13 cellular contexts compared by ENCODE assay signal in the genomic region with DNA sequence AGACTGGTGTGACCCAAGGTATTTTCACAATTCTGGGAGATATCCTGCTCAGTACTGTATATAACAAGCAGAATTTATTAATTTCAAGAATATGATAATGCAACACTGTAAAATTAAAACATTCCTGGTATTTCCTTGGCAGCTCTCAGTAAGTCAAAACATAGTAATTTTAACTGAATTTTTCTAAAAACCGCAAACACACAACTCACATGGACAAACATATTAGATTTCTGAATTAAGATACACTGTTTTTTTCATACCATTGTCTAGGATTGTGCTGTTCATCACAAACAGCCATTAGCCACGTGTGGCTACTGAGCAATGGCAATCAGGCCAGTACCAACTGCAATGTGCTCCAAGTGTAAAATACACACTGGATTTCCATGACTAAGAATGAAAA. TPM values are rescaled to one million over a fixed set of nuclear protein-coding genes. Genes with fewer than 3 reads are reported as not detected.
DNase-seq lines count a peak whose midpoint lies in the region; ATAC-seq and TF ChIP-seq lines count a peak whose summit lies in the region.
"Had no signal": no experiment of that assay in that cellular context is flagged by ENCODE, and none has a peak within 500 bp of the region (broad histone marks: within the 10 kb centered on the region; RNA-seq: fewer than 3 reads in every experiment).

No MANE protein-coding gene starts in this region.

- no peak for DNase-seq in activated T-cell treated with anti-CD3 and anti-CD28 coated beads, Interleukin-2, amount 50 U/mL, for 4 hours
- DNase-seq in activated T-cell treated with anti-CD3 and anti-CD28 coated beads for 4 hours (no peak), BE2C (no peak), tibial nerve (ENCODE audit: low spot score in 2 of 2) (no peak)
- DNase-seq in activated CD8-positive, alpha-beta T cell treated with anti-CD3 and anti-CD28 coated beads for 36 hours: no peak
- DNase-seq: activated effector memory CD4-positive, alpha-beta T cell treated with Interleukin-2 at 50 U/mL for 16 hours; NCI-H345 had no signal

- ATAC-seq in activated T-cell treated with anti-CD3 and anti-CD28 coated beads, Interleukin-2, amount 50 U/mL, for 4 hours: no peak
- ATAC-seq in activated CD8-positive, alpha-beta T cell treated with anti-CD3 and anti-CD28 coated beads for 36 hours: no peak
- ATAC-seq in gastroesophageal sphincter (no peak), HG02759 (IDR thresholded peaks at IDR 0.05; ENCODE audit: unreplicated experiment) (no peak)
- no peak for ATAC-seq in stimulated activated memory B cell treated with anti-CD40 and anti-IgM and Interleukin-4, amounts not matched to agents 10 μg/mL and 1 μg/mL and 100 μg/mL, for 72 hours

- TF ChIP-seq EP300 in gastroesophageal sphincter (IDR thresholded peaks at IDR 0.05) (no peak), tibial nerve (IDR thresholded peaks at IDR 0.05) (no peak)

- peak overlapping the region in 3 of 4 donors; percentile 26 to 74 (median 46) for H3K27ac ChIP-seq in gastroesophageal sphincter
- peak overlapping the region in 2 of 4 donors; percentile 78 to 86 for H3K27ac ChIP-seq in tibial nerve

- POLR2A ChIA-PET in activated CD8-positive, alpha-beta T cell treated with anti-CD3 and anti-CD28 coated beads for 36 hours (lab: Charles Lee): interaction anchor here (0.7 to 7.8 kb wide), 7 partner anchors 10 to 189 kb away, joined by 3 to 142 read pairs (median 4); no protein-coding TSS in a partner anchor

- H3K4me3 Mint-ChIP-seq in activated T-cell treated with anti-CD3 and anti-CD28 coated beads, Interleukin-2, amount 50 U/mL, for 4 hours: peak overlapping the region; percentile 80
- H3K4me3 Mint-ChIP-seq in activated CD8-positive, alpha-beta T cell treated with anti-CD3 and anti-CD28 coated beads for 36 hours: peak overlapping the region; percentile 74
- H3K4me3 Mint-ChIP-seq in stimulated activated memory B cell treated with anti-CD40 and anti-IgM and Interleukin-4, amounts not matched to agents 10 μg/mL and 1 μg/mL and 100 μg/mL, for 72 hours: no peak overlapping the region
- H3K4me3 Mint-ChIP-seq: dendritic cell treated with granulocyte-macrophage colony-stimulating factor and Interleukin-4, amounts not matched to agents 40 ng/mL and 50 ng/mL, for 4 days; neural crest cell had no signal

- H3K4me1 ChIP-seq in gastroesophageal sphincter: peaks cover 33 to 83% (median 41%) of the 10 kb centered on the region in 3 donors
- no peaks in the 10 kb centered on the region for H3K4me1 ChIP-seq in BE2C
- peaks cover 0 to 70% (median 47%) of the 10 kb centered on the region in 4 donors for H3K4me1 ChIP-seq in tibial nerve

- H3K9me3 Mint-ChIP-seq in activated T-cell treated with anti-CD3 and anti-CD28 coated beads, Interleukin-2, amount 50 U/mL, for 4 hours: no peaks in the 10 kb centered on the region
- H3K9me3 Mint-ChIP-seq in activated CD8-positive, alpha-beta T cell treated with anti-CD3 and anti-CD28 coated beads for 36 hours: no peaks in the 10 kb centered on the region
- H3K9me3 Mint-ChIP-seq in stimulated activated memory B cell treated with anti-CD40 and anti-IgM and Interleukin-4, amounts not matched to agents 10 μg/mL and 1 μg/mL and 100 μg/mL, for 72 hours: no peaks in the 10 kb centered on the region
- H3K9me3 Mint-ChIP-seq: dendritic cell treated with granulocyte-macrophage colony-stimulating factor and Interleukin-4, amounts not matched to agents 40 ng/mL and 50 ng/mL, for 4 days; neural crest cell had no signal

- CTCF ChIA-PET in activated CD8-positive, alpha-beta T cell treated with anti-CD3 and anti-CD28 coated beads for 36 hours (lab: Charles Lee): interaction anchor here (0.7 to 8.7 kb wide), 10 partner anchors 11 to 262 kb away, joined by 3 to 152 read pairs (median 4); no protein-coding TSS in a partner anchor

- H3K4me1 Mint-ChIP-seq in activated T-cell treated with anti-CD3 and anti-CD28 coated beads, Interleukin-2, amount 50 U/mL, for 4 hours (ENCODE audit: low read depth): peaks cover 78% of the 10 kb centered on the region
- H3K4me1 Mint-ChIP-seq in activated CD8-positive, alpha-beta T cell treated with anti-CD3 and anti-CD28 coated beads for 36 hours (ENCODE audit: low read depth): peaks cover 70% of the 10 kb centered on the region
- peaks cover 60% of the 10 kb centered on the region for H3K4me1 Mint-ChIP-seq in stimulated activated memory B cell treated with anti-CD40 and anti-IgM and Interleukin-4, amounts not matched to agents 10 μg/mL and 1 μg/mL and 100 μg/mL, for 72 hours

- peak overlapping the region; percentile 89 for H3K27ac Mint-ChIP-seq in activated CD8-positive, alpha-beta T cell treated with anti-CD3 and anti-CD28 coated beads for 36 hours
- peak overlapping the region; percentile 91 for H3K27ac Mint-ChIP-seq in stimulated activated memory B cell treated with anti-CD40 and anti-IgM and Interleukin-4, amounts not matched to agents 10 μg/mL and 1 μg/mL and 100 μg/mL, for 72 hours
- H3K27ac Mint-ChIP-seq: dendritic cell treated with granulocyte-macrophage colony-stimulating factor and Interleukin-4, amounts not matched to agents 40 ng/mL and 50 ng/mL, for 4 days had no signal

- peaks cover 4% of the 10 kb centered on the region for H3K36me3 Mint-ChIP-seq in activated T-cell treated with anti-CD3 and anti-CD28 coated beads, Interleukin-2, amount 50 U/mL, for 4 hours (ENCODE audit: insufficient read depth)
- H3K36me3 Mint-ChIP-seq in activated CD8-positive, alpha-beta T cell treated with anti-CD3 and anti-CD28 coated beads for 36 hours (ENCODE audit: low read depth): peaks cover 44% of the 10 kb centered on the region
- H3K36me3 Mint-ChIP-seq in stimulated activated memory B cell treated with anti-CD40 and anti-IgM and Interleukin-4, amounts not matched to agents 10 μg/mL and 1 μg/mL and 100 μg/mL, for 72 hours: no peaks in the 10 kb centered on the region

- no peak overlapping the region for H3K4me3 ChIP-seq in gastroesophageal sphincter
- no peak overlapping the region for H3K4me3 ChIP-seq in BE2C (ENCODE audit: low read depth, low read length)
- H3K4me3 ChIP-seq in tibial nerve: no peak overlapping the region
- H3K4me3 ChIP-seq: smooth muscle cell had no signal

- no peaks in the 10 kb centered on the region for H3K9me3 ChIP-seq in gastroesophageal sphincter
- H3K9me3 ChIP-seq in BE2C: no peaks in the 10 kb centered on the region
- H3K9me3 ChIP-seq in tibial nerve: no peaks in the 10 kb centered on the region

- intact Hi-C loops in activated CD8-positive, alpha-beta T cell treated with anti-CD3 and anti-CD28 coated beads for 36 hours (cut with micrococcal nuclease): no loop called here

- TF ChIP-seq POLR2A in gastroesophageal sphincter (IDR thresholded peaks at IDR 0.05) (no peak), tibial nerve (IDR thresholded peaks at IDR 0.05) (no peak)

- no peak for TF ChIP-seq CTCF in activated CD8-positive, alpha-beta T cell treated with anti-CD3 and anti-CD28 coated beads for 36 hours (IDR thresholded peaks at IDR 0.05)
- TF ChIP-seq CTCF in gastroesophageal sphincter (IDR thresholded peaks at IDR 0.05) (no peak), BE2C (IDR thresholded peaks at IDR 0.05; ENCODE audit: low read depth, low read length) (no peak), tibial nerve (IDR thresholded peaks at IDR 0.05) (no peak)

- 58 to 79% methylated on average over 2 of the region's 2 CpGs for WGBS in gastroesophageal sphincter (ENCODE audit: low coverage in 1 of 2), 2 donors
- WGBS in tibial nerve, 2 donors: 60 to 75% methylated on average over 2 of the region's 2 CpGs

- H3K27me3 ChIP-seq in gastroesophageal sphincter (no peaks in the 10 kb centered on the region), BE2C (no peaks in the 10 kb centered on the region), tibial nerve (no peaks in the 10 kb centered on the region)

- no peaks in the 10 kb centered on the region for H3K27me3 Mint-ChIP-seq in activated T-cell treated with anti-CD3 and anti-CD28 coated beads, Interleukin-2, amount 50 U/mL, for 4 hours (ENCODE audit: low read depth)
- no peaks in the 10 kb centered on the region for H3K27me3 Mint-ChIP-seq in activated CD8-positive, alpha-beta T cell treated with anti-CD3 and anti-CD28 coated beads for 36 hours
- H3K27me3 Mint-ChIP-seq in stimulated activated memory B cell treated with anti-CD40 and anti-IgM and Interleukin-4, amounts not matched to agents 10 μg/mL and 1 μg/mL and 100 μg/mL, for 72 hours: no peaks in the 10 kb centered on the region
- H3K27me3 Mint-ChIP-seq: dendritic cell treated with granulocyte-macrophage colony-stimulating factor and Interleukin-4, amounts not matched to agents 40 ng/mL and 50 ng/mL, for 4 days had no signal

- H3K36me3 ChIP-seq in gastroesophageal sphincter (no peaks in the 10 kb centered on the region), BE2C (no peaks in the 10 kb centered on the region), tibial nerve (no peaks in the 10 kb centered on the region)

RNA-seq across cellular contexts. Expression of gene LPIN2, which starts 29.6 kb away (rescaled TPM):
- total RNA-seq in activated T-cell treated with anti-CD3 and anti-CD28 coated beads, Interleukin-2, amount 50 U/mL, for 4 hours: 10 to 100 TPM; 55.5 to 66.6 (median 60.6) TPM
- 10 to 100 TPM; 95.5 to 95.7 TPM for total RNA-seq in activated CD8-positive, alpha-beta T cell treated with anti-CD3 and anti-CD28 coated beads for 36 hours
- total RNA-seq in gastroesophageal sphincter (10 to 100 TPM; 17.6 to 34.3 (median 25.6) TPM), tibial nerve (10 to 100 TPM; 22.7 to 29.3 (median 25.8) TPM)
- 3.6 TPM for polyA plus RNA-seq in BE2C (2012; ENCODE audit: insufficient read depth, insufficient read length, low read depth)
